Comparison of ENCODE assay signal across 20 cellular contexts in genomic region chr1:10052347-10052746, GRCh38. TPM values are rescaled to one million over a fixed set of nuclear protein-coding genes. Genes with fewer than 3 reads are reported as not detected.
"Had no signal": no experiment of that assay in that cellular context is flagged by ENCODE, and none has a peak within 500 bp of the region (broad histone marks: within the 10 kb centered on the region; RNA-seq: fewer than 3 reads in every experiment).

No MANE protein-coding gene starts in this region.

- DNase-seq: cerebellar nuclear complex; erythroblast; foreskin melanocyte; immature natural killer cell; mesendoderm; naive thymus-derived CD4-positive, alpha-beta T cell; nephron progenitor cell; stimulated activated CD4-positive, alpha-beta T cell treated with anti-CD3 and anti-CD28 coated beads, Interleukin-2, amount 100 ng/mL, for 48 hours; stimulated activated naive CD4-positive, alpha-beta T cell treated with Interleukin-2 at 50 U/mL for 16 hours; thyroid gland; uterus had no signal

- H3K36me3 ChIP-seq: suprapubic skin, thyroid gland, uterus had no signal

- H3K27ac Mint-ChIP-seq: dendritic cell treated with granulocyte-macrophage colony-stimulating factor and Interleukin-4, amounts not matched to agents 40 ng/mL and 50 ng/mL, for 4 days; immature natural killer cell; naive thymus-derived CD4-positive, alpha-beta T cell; nephron progenitor cell; type B pancreatic cell had no signal

- H3K27ac ChIP-seq: neutrophil, suprapubic skin, thyroid gland, uterus had no signal

- H3K27me3 ChIP-seq: neutrophil, suprapubic skin, thyroid gland, uterus had no signal

- H3K9me3 ChIP-seq: neutrophil, suprapubic skin, thyroid gland, uterus had no signal

- H3K4me3 ChIP-seq: smooth muscle cell, suprapubic skin, thyroid gland, uterus had no signal

- H3K27me3 Mint-ChIP-seq: dendritic cell treated with granulocyte-macrophage colony-stimulating factor and Interleukin-4, amounts not matched to agents 40 ng/mL and 50 ng/mL, for 4 days; naive thymus-derived CD4-positive, alpha-beta T cell; type B pancreatic cell had no signal

- ATAC-seq: naive thymus-derived CD4-positive, alpha-beta T cell had no signal

- H3K9me3 Mint-ChIP-seq: dendritic cell treated with granulocyte-macrophage colony-stimulating factor and Interleukin-4, amounts not matched to agents 40 ng/mL and 50 ng/mL, for 4 days; immature natural killer cell; naive thymus-derived CD4-positive, alpha-beta T cell; nephron progenitor cell; type B pancreatic cell had no signal

- H3K4me3 Mint-ChIP-seq: dendritic cell treated with granulocyte-macrophage colony-stimulating factor and Interleukin-4, amounts not matched to agents 40 ng/mL and 50 ng/mL, for 4 days; immature natural killer cell; naive thymus-derived CD4-positive, alpha-beta T cell; nephron progenitor cell; type B pancreatic cell had no signal

RNA-seq across cellular contexts. Expression of gene RBP7, which starts 55.3 kb away (rescaled TPM):
- total RNA-seq: endothelial cell of umbilical vein, glomerular endothelial cell, lung microvascular endothelial cell, osteoblast had no signal
- polyA plus RNA-seq: endothelial cell of umbilical vein; naive thymus-derived CD4-positive, alpha-beta T cell; smooth muscle cell had no signal
